Comparison of ENCODE assay signal across 1 cellular context in the genomic region with DNA sequence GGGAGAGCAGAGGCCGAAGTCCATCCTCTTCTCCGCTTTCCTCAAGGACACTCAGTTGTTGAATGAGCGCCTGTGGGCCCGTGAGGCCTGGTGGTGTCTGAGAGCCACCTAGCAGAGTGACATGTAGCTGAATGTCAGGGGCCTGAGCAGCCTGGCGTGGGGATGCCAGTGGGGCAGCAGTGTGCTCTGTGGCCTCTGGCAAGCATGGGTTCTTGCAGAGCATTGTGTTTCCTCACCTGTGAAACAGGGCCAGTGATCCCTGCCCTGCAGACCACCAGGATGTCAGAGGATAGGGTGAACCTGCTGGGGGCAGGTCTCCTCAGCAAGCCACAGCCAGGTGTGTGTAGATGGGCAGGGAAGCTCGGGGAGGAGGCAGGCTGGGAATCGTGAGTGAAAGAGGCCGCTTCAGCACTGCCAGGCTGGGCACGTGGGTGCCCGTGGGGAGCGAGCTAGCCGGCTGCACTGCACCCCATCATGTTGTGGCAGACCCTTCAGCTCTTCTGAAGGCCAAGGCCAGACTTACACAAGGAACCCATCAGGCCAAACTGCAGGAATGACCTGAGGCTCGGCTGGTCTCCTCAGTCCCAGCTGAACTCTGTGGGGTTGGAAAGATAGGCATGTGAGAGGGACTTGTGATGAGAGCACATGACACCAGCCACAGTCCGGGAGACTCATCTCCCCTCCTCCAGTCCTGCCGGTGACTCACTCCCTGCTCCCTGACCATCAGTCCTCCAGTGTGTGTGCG.
TF ChIP-seq lines count a peak whose summit lies in the region.

No MANE protein-coding gene starts in this region.

TF ChIP-seq in HepG2, 621 proteins besides CTCF, POLR2A, EP300 and RAD21 (continued from another document and continues in another):
- TF ChIP-seq ZNF280D (CRISPR knock-in tag; IDR thresholded peaks at IDR 0.05) (0 out of 2 replicates have a peak, but pooled peaks have one; percentile 12), ZNF792 (CRISPR knock-in tag; IDR thresholded peaks at IDR 0.05) (peak; percentile 77; the same call in 1 of the 2 replicates), BATF2 (CRISPR knock-in tag; IDR thresholded peaks at IDR 0.05) (no peak), ZNF761 (CRISPR knock-in tag; conservative IDR thresholded peaks at IDR 0.05) (0 out of 2 replicates have a peak, but pooled peaks have one; percentile 23), ZBTB44 (CRISPR knock-in tag; IDR thresholded peaks at IDR 0.05) (no peak), DR1 (CRISPR knock-in tag; IDR thresholded peaks at IDR 0.05) (0 out of 2 replicates have a peak, but pooled peaks have one; percentile 49), ZNF30 (CRISPR knock-in tag; IDR thresholded peaks at IDR 0.05) (no peak), FOXP4 (CRISPR knock-in tag; IDR thresholded peaks at IDR 0.05) (no peak), MBNL3 (CRISPR knock-in tag; conservative IDR thresholded peaks at IDR 0.05) (no peak), ATF3 (CRISPR knock-in tag; IDR thresholded peaks at IDR 0.05) (peak; percentile 85), KLF13 (CRISPR knock-in tag; IDR thresholded peaks at IDR 0.05) (no peak), CAMTA2 (CRISPR knock-in tag; IDR thresholded peaks at IDR 0.05; ENCODE audit: borderline replicate concordance) (peak; percentile 57; the same call in 1 of the 2 replicates), ZNF256 (CRISPR knock-in tag; conservative IDR thresholded peaks at IDR 0.05) (peak; percentile 53; the same call in 1 of the 2 replicates), JUN (CRISPR knock-in tag; IDR thresholded peaks at IDR 0.05) (peak; percentile 83; the same call in 1 of the 2 replicates), ZKSCAN5 (CRISPR knock-in tag; IDR thresholded peaks at IDR 0.05) (no peak), ZSCAN22 (CRISPR knock-in tag; IDR thresholded peaks at IDR 0.05) (no peak), HNRNPLL (IDR thresholded peaks at IDR 0.05; ENCODE audit: low read depth, low read length, poor library complexity, severe bottlenecking) (no peak), NFKB2 (CRISPR knock-in tag; IDR thresholded peaks at IDR 0.05; ENCODE audit: borderline replicate concordance) (peak; percentile 68; the same call in 1 of the 2 replicates), KLF15 (CRISPR knock-in tag; IDR thresholded peaks at IDR 0.05; ENCODE audit: borderline replicate concordance) (no peak), ZNF850 (CRISPR knock-in tag; conservative IDR thresholded peaks at IDR 0.05) (no peak), HOXA3 (CRISPR knock-in tag; IDR thresholded peaks at IDR 0.05) (peak; percentile 50), ZNF879 (CRISPR knock-in tag; IDR thresholded peaks at IDR 0.05) (no peak), TRAFD1 (CRISPR knock-in tag; IDR thresholded peaks at IDR 0.05; ENCODE audit: borderline replicate concordance) (no peak), ZFX (CRISPR knock-in tag; IDR thresholded peaks at IDR 0.05; ENCODE audit: low read depth) (peak; percentile 78), ETS1 (CRISPR knock-in tag; IDR thresholded peaks at IDR 0.05) (no peak), MTA1 (CRISPR knock-in tag; IDR thresholded peaks at IDR 0.05; ENCODE audit: borderline replicate concordance) (peak; percentile 25; the same call in 1 of the 2 replicates), CC2D1A (CRISPR knock-in tag; IDR thresholded peaks at IDR 0.05) (no peak), ZNF552 (CRISPR knock-in tag; IDR thresholded peaks at IDR 0.05; ENCODE audit: borderline replicate concordance) (no peak), ZNF572 (CRISPR knock-in tag; IDR thresholded peaks at IDR 0.05) (0 out of 2 replicates have a peak, but pooled peaks have one; percentile 60)
- TF ChIP-seq, protein P1, sequence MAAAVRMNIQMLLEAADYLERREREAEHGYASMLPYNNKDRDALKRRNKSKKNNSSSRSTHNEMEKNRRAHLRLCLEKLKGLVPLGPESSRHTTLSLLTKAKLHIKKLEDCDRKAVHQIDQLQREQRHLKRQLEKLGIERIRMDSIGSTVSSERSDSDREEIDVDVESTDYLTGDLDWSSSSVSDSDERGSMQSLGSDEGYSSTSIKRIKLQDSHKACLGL (CRISPR knock-in tag; IDR thresholded peaks at IDR 0.05) = peak; percentile 61; the same call in 1 of the 2 replicates
- TF ChIP-seq, protein P2, sequence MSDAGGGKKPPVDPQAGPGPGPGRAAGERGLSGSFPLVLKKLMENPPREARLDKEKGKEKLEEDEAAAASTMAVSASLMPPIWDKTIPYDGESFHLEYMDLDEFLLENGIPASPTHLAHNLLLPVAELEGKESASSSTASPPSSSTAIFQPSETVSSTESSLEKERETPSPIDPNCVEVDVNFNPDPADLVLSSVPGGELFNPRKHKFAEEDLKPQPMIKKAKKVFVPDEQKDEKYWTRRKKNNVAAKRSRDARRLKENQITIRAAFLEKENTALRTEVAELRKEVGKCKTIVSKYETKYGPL (CRISPR knock-in tag; IDR thresholded peaks at IDR 0.05) = no peak
- TF ChIP-seq, protein P3, sequence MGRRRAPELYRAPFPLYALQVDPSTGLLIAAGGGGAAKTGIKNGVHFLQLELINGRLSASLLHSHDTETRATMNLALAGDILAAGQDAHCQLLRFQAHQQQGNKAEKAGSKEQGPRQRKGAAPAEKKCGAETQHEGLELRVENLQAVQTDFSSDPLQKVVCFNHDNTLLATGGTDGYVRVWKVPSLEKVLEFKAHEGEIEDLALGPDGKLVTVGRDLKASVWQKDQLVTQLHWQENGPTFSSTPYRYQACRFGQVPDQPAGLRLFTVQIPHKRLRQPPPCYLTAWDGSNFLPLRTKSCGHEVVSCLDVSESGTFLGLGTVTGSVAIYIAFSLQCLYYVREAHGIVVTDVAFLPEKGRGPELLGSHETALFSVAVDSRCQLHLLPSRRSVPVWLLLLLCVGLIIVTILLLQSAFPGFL (CRISPR knock-in tag; IDR thresholded peaks at IDR 0.05) = 0 out of 2 replicates have a peak, but pooled peaks have one; percentile 61
- TF ChIP-seq, protein P4, sequence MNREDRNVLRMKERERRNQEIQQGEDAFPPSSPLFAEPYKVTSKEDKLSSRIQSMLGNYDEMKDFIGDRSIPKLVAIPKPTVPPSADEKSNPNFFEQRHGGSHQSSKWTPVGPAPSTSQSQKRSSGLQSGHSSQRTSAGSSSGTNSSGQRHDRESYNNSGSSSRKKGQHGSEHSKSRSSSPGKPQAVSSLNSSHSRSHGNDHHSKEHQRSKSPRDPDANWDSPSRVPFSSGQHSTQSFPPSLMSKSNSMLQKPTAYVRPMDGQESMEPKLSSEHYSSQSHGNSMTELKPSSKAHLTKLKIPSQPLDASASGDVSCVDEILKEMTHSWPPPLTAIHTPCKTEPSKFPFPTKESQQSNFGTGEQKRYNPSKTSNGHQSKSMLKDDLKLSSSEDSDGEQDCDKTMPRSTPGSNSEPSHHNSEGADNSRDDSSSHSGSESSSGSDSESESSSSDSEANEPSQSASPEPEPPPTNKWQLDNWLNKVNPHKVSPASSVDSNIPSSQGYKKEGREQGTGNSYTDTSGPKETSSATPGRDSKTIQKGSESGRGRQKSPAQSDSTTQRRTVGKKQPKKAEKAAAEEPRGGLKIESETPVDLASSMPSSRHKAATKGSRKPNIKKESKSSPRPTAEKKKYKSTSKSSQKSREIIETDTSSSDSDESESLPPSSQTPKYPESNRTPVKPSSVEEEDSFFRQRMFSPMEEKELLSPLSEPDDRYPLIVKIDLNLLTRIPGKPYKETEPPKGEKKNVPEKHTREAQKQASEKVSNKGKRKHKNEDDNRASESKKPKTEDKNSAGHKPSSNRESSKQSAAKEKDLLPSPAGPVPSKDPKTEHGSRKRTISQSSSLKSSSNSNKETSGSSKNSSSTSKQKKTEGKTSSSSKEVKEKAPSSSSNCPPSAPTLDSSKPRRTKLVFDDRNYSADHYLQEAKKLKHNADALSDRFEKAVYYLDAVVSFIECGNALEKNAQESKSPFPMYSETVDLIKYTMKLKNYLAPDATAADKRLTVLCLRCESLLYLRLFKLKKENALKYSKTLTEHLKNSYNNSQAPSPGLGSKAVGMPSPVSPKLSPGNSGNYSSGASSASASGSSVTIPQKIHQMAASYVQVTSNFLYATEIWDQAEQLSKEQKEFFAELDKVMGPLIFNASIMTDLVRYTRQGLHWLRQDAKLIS (CRISPR knock-in tag; IDR thresholded peaks at IDR 0.05) = no peak
- TF ChIP-seq, protein P5, sequence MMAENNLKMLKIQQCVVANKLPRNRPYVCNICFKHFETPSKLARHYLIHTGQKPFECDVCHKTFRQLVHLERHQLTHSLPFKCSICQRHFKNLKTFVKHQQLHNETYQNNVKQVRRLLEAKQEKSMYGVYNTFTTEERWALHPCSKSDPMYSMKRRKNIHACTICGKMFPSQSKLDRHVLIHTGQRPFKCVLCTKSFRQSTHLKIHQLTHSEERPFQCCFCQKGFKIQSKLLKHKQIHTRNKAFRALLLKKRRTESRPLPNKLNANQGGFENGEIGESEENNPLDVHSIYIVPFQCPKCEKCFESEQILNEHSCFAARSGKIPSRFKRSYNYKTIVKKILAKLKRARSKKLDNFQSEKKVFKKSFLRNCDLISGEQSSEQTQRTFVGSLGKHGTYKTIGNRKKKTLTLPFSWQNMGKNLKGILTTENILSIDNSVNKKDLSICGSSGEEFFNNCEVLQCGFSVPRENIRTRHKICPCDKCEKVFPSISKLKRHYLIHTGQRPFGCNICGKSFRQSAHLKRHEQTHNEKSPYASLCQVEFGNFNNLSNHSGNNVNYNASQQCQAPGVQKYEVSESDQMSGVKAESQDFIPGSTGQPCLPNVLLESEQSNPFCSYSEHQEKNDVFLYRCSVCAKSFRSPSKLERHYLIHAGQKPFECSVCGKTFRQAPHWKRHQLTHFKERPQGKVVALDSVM (CRISPR knock-in tag; IDR thresholded peaks at IDR 0.05) = no peak
